Comparison of ENCODE assay signal across 8 cellular contexts in genomic region chr20:33663161-33664084, GRCh38. TPM values are rescaled to one million over a fixed set of nuclear protein-coding genes. Genes with fewer than 3 reads are reported as not detected.
DNase-seq lines count a peak whose midpoint lies in the region; ATAC-seq, FAIRE-seq and TF ChIP-seq lines count a peak whose summit lies in the region.

No MANE protein-coding gene starts in this region.

- TF ChIP-seq POLR2A in H54 (IDR thresholded peaks at IDR 0.05; ENCODE audit: low read depth, low read length), result peak; percentile 89
- TF ChIP-seq POLR2A in uterus (IDR thresholded peaks at IDR 0.05), result peak; percentile 29 to 73

- no peaks in the 10 kb centered on the region for H3K27me3 Mint-ChIP-seq in T-helper 2 cell treated with Interferon-gamma antibody and Interleukin-4, amounts not matched to agents 5 μg/mL and 100 μg/mL, for 36 hours (ENCODE audit: low read depth)

- no peaks in the 10 kb centered on the region for H3K9me3 Mint-ChIP-seq in T-helper 2 cell treated with Interferon-gamma antibody and Interleukin-4, amounts not matched to agents 5 μg/mL and 100 μg/mL, for 36 hours

- H3K36me3 Mint-ChIP-seq in T-helper 2 cell treated with Interferon-gamma antibody and Interleukin-4, amounts not matched to agents 5 μg/mL and 100 μg/mL, for 36 hours (ENCODE audit: low read depth), result peaks cover 2% of the 10 kb centered on the region

- ATAC-seq in right cardiac atrium, result peak; percentile 66

- peak overlapping the region; percentile 88 for H3K27ac Mint-ChIP-seq in T-helper 2 cell treated with Interferon-gamma antibody and Interleukin-4, amounts not matched to agents 5 μg/mL and 100 μg/mL, for 36 hours

- H3K36me3 ChIP-seq in uterus, result no peaks in the 10 kb centered on the region

- peaks cover 32% of the 10 kb centered on the region for H3K4me1 Mint-ChIP-seq in T-helper 2 cell treated with Interferon-gamma antibody and Interleukin-4, amounts not matched to agents 5 μg/mL and 100 μg/mL, for 36 hours (ENCODE audit: low read depth)

- no peaks in the 10 kb centered on the region for H3K27me3 ChIP-seq in right cardiac atrium (ENCODE audit: control insufficient read depth, insufficient read depth)
- no peaks in the 10 kb centered on the region for H3K27me3 ChIP-seq in uterus

- H3K9me3 ChIP-seq in right cardiac atrium (ENCODE audit: control insufficient read depth, low read length) (no peaks in the 10 kb centered on the region), uterus (no peaks in the 10 kb centered on the region)

- intact Hi-C loops in right cardiac atrium (cut with DNase I), result loop anchor here in 1 of 4 donors (10.0 kb wide), 1 partner anchor 219 kb away; the partner anchor contains the start of gene SNTA1
- intact Hi-C loops in uterus (cut with DNase I; ENCODE audit: low total_unique reads), result no loop called here

- H3K4me3 Mint-ChIP-seq in T-helper 2 cell treated with Interferon-gamma antibody and Interleukin-4, amounts not matched to agents 5 μg/mL and 100 μg/mL, for 36 hours, result peak overlapping the region; percentile 82

- FAIRE-seq in H54 (lab: Jason Lieb, UNC), result no peak

- peak overlapping the region; percentile 91 for H3K27ac ChIP-seq in angular gyrus (ENCODE audit: low read depth, low read length)
- peak overlapping the region; percentile 52 for H3K27ac ChIP-seq in right cardiac atrium (ENCODE audit: low read length)
- peak overlapping the region; percentile 89 to 91 for H3K27ac ChIP-seq in uterus

- no peaks in the 10 kb centered on the region for H3K4me1 ChIP-seq in right cardiac atrium (ENCODE audit: control insufficient read depth, insufficient read depth, low read length)
- H3K4me1 ChIP-seq in uterus, result peaks cover 0 to 7% of the 10 kb centered on the region in 2 donors

- WGBS in right cardiac atrium, result under 1% methylated on average over 84 of the region's 84 CpGs

- DNase-seq in DMS79 (lab: John Stamatoyannopoulos, UW) (peak; percentile 31), H54 (ENCODE audit: insufficient read length, low spot score) (peak; percentile 97), NCI-H1417 (lab: John Stamatoyannopoulos, UW) (peak; percentile 73 to 89 (median 89)), right cardiac atrium (peak; percentile 87 to 96 (median 94)), putamen (ENCODE audit: low spot score) (peak; percentile 79), uterus (peak; percentile 70 to 80)
- DNase-seq in T-helper 2 cell treated with Interferon-gamma antibody and Interleukin-4, amounts not matched to agents 5 μg/mL and 100 μg/mL, for 36 hours (ENCODE audit: low spot score), result peak; percentile 88

- H3K4me3 ChIP-seq in right cardiac atrium (ENCODE audit: low read length), result peak overlapping the region; percentile 32
- H3K4me3 ChIP-seq in uterus, result peak overlapping the region; percentile 60 to 72

- TF ChIP-seq CTCF in uterus (IDR thresholded peaks at IDR 0.05), result peak in 1 of 4 experiments; percentile 26

RNA-seq across cellular contexts. Expression of gene C20orf144, which starts 1.3 kb away (rescaled TPM):
- total RNA-seq in right cardiac atrium, result not detected
- 0.05 TPM for polyA plus RNA-seq in right cardiac atrium
- total RNA-seq in uterus, result not detected

RNA-seq across cellular contexts. Expression of gene ACTL10, which starts 3.3 kb away (rescaled TPM):
- total RNA-seq in right cardiac atrium (under 1 TPM; 0.29 to 0.71 (median 0.32) TPM), uterus (1 to 10 TPM in 3 of 4 donors, not detected in 1; 1.4 to 4.4 (median 1.9) TPM)
- 0.27 TPM for polyA plus RNA-seq in right cardiac atrium

RNA-seq across cellular contexts. Expression of gene NECAB3, which starts 10.8 kb away (rescaled TPM):
- total RNA-seq in right cardiac atrium (10 to 100 TPM; 55.4 to 61.3 (median 57.0) TPM), uterus (10 to 100 TPM in 3 of 4 donors, 1 to 10 TPM in 1; 5.6 to 44.3 (median 20.4) TPM)
- 57.4 TPM for polyA plus RNA-seq in right cardiac atrium

RNA-seq across cellular contexts. Expression of gene E2F1, which starts 22.8 kb away (rescaled TPM):
- total RNA-seq in right cardiac atrium, result 1 to 10 TPM in 2 of 4 donors, under 1 TPM in 2; 0.45 to 2.2 (median 1.0) TPM
- polyA plus RNA-seq in right cardiac atrium, result 0.52 TPM
- 1 to 10 TPM in 2 of 4 donors, under 1 TPM in 1, not detected in 1; 0.51 to 7.3 (median 1.5) TPM for total RNA-seq in uterus

RNA-seq across cellular contexts. Expression of gene PXMP4, which starts 56.7 kb away (rescaled TPM):
- 10 to 100 TPM in 3 of 4 donors, 1 to 10 TPM in 1; 8.0 to 12.9 (median 11.2) TPM for total RNA-seq in right cardiac atrium
- 4.2 TPM for polyA plus RNA-seq in right cardiac atrium
- total RNA-seq in uterus, result 10 to 100 TPM in 2 of 4 donors, 1 to 10 TPM in 2; 1.8 to 13.8 (median 10.7) TPM

Comparison
In these comparisons a context has a peak if more than half of its experiments do, and no peak if none do; other contexts are left out.
1. Peak in every context shown above with its lines: DNase-seq, ATAC-seq, H3K4me3 ChIP-seq and H3K27ac ChIP-seq.
2. DNase-seq: peak in every context shown above with its lines; median percentile 97 in H54; 94 in right cardiac atrium; 89 in NCI-H1417; 88 in T-helper 2 cell treated with Interferon-gamma antibody and Interleukin-4, amounts not matched to agents 5 μg/mL and 100 μg/mL, for 36 hours; 79 in putamen; 75 in uterus; 31 in DMS79.